ENCODE assay signal across 1 cellular context in the genomic region with DNA sequence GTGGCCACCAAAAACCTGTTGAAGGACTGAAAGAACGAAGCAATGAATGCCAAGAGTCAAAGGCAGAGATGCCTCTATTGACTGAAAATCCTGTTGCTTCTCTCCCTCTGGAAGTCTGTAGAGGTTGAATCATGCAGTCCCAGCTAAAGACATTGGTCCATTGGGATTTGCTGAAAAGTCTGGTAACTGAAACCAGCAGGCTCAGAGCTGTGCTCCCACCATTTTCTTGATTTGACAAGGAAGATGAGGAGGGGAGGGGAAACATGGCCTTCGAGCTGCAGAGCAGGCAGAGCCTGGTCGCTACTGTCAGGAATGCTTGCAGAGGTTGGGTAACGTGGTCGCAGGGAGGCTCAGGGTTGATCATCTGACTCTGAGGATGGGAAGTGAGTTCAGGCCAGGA.
TF ChIP-seq lines count a peak whose summit lies in the region.

No MANE protein-coding gene starts in this region.

TF ChIP-seq in GM23338, 12 proteins besides CTCF, POLR2A, EP300 and RAD21 (continued from another document):
- TF ChIP-seq, protein P1, sequence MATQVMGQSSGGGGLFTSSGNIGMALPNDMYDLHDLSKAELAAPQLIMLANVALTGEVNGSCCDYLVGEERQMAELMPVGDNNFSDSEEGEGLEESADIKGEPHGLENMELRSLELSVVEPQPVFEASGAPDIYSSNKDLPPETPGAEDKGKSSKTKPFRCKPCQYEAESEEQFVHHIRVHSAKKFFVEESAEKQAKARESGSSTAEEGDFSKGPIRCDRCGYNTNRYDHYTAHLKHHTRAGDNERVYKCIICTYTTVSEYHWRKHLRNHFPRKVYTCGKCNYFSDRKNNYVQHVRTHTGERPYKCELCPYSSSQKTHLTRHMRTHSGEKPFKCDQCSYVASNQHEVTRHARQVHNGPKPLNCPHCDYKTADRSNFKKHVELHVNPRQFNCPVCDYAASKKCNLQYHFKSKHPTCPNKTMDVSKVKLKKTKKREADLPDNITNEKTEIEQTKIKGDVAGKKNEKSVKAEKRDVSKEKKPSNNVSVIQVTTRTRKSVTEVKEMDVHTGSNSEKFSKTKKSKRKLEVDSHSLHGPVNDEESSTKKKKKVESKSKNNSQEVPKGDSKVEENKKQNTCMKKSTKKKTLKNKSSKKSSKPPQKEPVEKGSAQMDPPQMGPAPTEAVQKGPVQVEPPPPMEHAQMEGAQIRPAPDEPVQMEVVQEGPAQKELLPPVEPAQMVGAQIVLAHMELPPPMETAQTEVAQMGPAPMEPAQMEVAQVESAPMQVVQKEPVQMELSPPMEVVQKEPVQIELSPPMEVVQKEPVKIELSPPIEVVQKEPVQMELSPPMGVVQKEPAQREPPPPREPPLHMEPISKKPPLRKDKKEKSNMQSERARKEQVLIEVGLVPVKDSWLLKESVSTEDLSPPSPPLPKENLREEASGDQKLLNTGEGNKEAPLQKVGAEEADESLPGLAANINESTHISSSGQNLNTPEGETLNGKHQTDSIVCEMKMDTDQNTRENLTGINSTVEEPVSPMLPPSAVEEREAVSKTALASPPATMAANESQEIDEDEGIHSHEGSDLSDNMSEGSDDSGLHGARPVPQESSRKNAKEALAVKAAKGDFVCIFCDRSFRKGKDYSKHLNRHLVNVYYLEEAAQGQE (IDR thresholded peaks at IDR 0.05; ENCODE audit: unreplicated experiment) = no peak
- TF ChIP-seq EZH2phosphoT487 (IDR thresholded peaks at IDR 0.05; ENCODE audit: unreplicated experiment) (no peak), JUNB (IDR thresholded peaks at IDR 0.05; ENCODE audit: unreplicated experiment) (no peak), EZH2 (IDR thresholded peaks at IDR 0.05; ENCODE audit: low read depth, unreplicated experiment) (no peak)
- TF ChIP-seq, protein P2, sequence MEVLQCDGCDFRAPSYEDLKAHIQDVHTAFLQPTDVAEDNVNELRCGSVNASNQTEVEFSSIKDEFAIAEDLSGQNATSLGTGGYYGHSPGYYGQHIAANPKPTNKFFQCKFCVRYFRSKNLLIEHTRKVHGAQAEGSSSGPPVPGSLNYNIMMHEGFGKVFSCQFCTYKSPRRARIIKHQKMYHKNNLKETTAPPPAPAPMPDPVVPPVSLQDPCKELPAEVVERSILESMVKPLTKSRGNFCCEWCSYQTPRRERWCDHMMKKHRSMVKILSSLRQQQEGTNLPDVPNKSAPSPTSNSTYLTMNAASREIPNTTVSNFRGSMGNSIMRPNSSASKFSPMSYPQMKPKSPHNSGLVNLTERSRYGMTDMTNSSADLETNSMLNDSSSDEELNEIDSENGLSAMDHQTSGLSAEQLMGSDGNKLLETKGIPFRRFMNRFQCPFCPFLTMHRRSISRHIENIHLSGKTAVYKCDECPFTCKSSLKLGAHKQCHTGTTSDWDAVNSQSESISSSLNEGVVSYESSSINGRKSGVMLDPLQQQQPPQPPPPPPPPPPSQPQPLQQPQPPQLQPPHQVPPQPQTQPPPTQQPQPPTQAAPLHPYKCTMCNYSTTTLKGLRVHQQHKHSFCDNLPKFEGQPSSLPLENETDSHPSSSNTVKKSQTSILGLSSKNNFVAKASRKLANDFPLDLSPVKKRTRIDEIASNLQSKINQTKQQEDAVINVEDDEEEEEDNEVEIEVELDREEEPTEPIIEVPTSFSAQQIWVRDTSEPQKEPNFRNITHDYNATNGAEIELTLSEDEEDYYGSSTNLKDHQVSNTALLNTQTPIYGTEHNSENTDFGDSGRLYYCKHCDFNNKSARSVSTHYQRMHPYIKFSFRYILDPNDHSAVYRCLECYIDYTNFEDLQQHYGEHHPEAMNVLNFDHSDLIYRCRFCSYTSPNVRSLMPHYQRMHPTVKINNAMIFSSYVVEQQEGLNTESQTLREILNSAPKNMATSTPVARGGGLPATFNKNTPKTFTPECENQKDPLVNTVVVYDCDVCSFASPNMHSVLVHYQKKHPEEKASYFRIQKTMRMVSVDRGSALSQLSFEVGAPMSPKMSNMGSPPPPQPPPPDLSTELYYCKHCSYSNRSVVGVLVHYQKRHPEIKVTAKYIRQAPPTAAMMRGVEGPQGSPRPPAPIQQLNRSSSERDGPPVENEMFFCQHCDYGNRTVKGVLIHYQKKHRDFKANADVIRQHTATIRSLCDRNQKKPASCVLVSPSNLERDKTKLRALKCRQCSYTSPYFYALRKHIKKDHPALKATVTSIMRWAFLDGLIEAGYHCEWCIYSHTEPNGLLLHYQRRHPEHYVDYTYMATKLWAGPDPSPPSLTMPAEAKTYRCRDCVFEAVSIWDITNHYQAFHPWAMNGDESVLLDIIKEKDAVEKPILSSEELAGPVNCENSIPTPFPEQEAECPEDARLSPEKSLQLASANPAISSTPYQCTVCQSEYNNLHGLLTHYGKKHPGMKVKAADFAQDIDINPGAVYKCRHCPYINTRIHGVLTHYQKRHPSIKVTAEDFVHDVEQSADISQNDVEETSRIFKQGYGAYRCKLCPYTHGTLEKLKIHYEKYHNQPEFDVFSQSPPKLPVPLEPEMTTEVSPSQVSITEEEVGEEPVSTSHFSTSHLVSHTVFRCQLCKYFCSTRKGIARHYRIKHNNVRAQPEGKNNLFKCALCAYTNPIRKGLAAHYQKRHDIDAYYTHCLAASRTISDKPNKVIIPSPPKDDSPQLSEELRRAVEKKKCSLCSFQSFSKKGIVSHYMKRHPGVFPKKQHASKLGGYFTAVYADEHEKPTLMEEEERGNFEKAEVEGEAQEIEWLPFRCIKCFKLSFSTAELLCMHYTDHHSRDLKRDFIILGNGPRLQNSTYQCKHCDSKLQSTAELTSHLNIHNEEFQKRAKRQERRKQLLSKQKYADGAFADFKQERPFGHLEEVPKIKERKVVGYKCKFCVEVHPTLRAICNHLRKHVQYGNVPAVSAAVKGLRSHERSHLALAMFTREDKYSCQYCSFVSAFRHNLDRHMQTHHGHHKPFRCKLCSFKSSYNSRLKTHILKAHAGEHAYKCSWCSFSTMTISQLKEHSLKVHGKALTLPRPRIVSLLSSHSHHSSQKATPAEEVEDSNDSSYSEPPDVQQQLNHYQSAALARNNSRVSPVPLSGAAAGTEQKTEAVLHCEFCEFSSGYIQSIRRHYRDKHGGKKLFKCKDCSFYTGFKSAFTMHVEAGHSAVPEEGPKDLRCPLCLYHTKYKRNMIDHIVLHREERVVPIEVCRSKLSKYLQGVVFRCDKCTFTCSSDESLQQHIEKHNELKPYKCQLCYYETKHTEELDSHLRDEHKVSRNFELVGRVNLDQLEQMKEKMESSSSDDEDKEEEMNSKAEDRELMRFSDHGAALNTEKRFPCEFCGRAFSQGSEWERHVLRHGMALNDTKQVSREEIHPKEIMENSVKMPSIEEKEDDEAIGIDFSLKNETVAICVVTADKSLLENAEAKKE (CRISPR knock-in tag; IDR thresholded peaks at IDR 0.05) = no peak
TF ChIP-seq in GM23338: peak in this region for 0.
